2 cellular contexts compared by ENCODE assay signal in the genomic region with DNA sequence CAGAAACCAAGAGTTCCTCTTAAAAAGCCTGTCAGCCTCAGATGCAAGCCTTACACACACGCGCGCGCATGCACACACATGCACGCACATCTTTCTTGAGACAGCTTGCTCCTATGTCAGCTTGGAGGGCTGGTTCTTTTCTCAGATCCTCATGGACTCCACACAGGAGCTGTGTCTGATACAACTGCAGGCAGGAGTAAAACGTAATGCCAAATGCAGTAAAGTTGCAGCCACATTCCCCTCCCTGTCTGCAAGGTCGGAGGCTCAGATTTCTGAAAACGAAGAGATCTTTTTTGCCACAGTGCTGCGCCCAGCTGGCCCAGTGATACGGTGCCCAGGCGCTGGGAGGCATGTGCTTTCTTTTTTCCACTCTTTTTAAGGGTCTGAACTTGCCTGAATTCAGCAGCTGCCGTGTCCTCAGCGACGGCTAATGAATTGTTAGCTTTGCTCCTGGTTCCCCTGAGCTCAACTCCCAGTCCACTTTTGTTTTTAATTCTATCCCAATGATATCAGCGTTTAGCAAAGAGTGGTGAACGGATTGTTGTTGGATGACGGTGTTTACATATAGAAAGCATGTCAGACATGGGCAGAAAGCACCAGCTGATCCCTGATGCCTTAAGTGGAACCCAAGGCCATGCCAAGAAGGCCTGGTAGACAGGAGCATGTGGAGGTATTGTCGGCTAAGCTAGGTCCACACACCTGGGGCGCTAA.
TF ChIP-seq lines count a peak whose summit lies in the region.

No MANE protein-coding gene starts in this region.

TF ChIP-seq in HepG2, 621 proteins besides CTCF, POLR2A, EP300 and RAD21:
- TF ChIP-seq KLF6 (CRISPR knock-in tag; IDR thresholded peaks at IDR 0.05) (no peak), ZBTB38 (CRISPR knock-in tag; IDR thresholded peaks at IDR 0.05) (peak; percentile 23; the same call in 1 of the 2 replicates)
- TF ChIP-seq, protein P1, sequence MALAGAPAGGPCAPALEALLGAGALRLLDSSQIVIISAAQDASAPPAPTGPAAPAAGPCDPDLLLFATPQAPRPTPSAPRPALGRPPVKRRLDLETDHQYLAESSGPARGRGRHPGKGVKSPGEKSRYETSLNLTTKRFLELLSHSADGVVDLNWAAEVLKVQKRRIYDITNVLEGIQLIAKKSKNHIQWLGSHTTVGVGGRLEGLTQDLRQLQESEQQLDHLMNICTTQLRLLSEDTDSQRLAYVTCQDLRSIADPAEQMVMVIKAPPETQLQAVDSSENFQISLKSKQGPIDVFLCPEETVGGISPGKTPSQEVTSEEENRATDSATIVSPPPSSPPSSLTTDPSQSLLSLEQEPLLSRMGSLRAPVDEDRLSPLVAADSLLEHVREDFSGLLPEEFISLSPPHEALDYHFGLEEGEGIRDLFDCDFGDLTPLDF (CRISPR knock-in tag; IDR thresholded peaks at IDR 0.05) = no peak
TF ChIP-seq in HepG2: peak in this region for 1.

TF ChIP-seq in GM12878, 131 proteins besides CTCF, POLR2A, EP300 and RAD21:
- TF ChIP-seq ZBED1 (IDR thresholded peaks at IDR 0.05; ENCODE audit: borderline replicate concordance) (no peak), MYB (IDR thresholded peaks at IDR 0.05; ENCODE audit: borderline replicate concordance, low read depth, low read length) (no peak), HCFC1 (IDR thresholded peaks at IDR 0.05; ENCODE audit: low read length) (no peak)
- TF ChIP-seq, protein P2, sequence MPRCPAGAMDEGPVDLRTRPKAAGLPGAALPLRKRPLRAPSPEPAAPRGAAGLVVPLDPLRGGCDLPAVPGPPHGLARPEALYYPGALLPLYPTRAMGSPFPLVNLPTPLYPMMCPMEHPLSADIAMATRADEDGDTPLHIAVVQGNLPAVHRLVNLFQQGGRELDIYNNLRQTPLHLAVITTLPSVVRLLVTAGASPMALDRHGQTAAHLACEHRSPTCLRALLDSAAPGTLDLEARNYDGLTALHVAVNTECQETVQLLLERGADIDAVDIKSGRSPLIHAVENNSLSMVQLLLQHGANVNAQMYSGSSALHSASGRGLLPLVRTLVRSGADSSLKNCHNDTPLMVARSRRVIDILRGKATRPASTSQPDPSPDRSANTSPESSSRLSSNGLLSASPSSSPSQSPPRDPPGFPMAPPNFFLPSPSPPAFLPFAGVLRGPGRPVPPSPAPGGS (IDR thresholded peaks at IDR 0.05; ENCODE audit: borderline replicate concordance, insufficient read depth, low read depth, low read length, poor library complexity, severe bottlenecking) = peak; percentile 34
- TF ChIP-seq, protein P3, sequence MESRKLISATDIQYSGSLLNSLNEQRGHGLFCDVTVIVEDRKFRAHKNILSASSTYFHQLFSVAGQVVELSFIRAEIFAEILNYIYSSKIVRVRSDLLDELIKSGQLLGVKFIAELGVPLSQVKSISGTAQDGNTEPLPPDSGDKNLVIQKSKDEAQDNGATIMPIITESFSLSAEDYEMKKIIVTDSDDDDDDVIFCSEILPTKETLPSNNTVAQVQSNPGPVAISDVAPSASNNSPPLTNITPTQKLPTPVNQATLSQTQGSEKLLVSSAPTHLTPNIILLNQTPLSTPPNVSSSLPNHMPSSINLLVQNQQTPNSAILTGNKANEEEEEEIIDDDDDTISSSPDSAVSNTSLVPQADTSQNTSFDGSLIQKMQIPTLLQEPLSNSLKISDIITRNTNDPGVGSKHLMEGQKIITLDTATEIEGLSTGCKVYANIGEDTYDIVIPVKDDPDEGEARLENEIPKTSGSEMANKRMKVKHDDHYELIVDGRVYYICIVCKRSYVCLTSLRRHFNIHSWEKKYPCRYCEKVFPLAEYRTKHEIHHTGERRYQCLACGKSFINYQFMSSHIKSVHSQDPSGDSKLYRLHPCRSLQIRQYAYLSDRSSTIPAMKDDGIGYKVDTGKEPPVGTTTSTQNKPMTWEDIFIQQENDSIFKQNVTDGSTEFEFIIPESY (IDR thresholded peaks at IDR 0.05) = no peak
